ENCODE assay signal across 23 cellular contexts in genomic region chr22:16609548-16610261, GRCh38. TPM values are rescaled to one million over a fixed set of nuclear protein-coding genes. Genes with fewer than 3 reads are reported as not detected.
DNase-seq lines count a peak whose midpoint lies in the region; ATAC-seq, FAIRE-seq and TF ChIP-seq lines count a peak whose summit lies in the region.
"Had no signal": no experiment of that assay in that cellular context is flagged by ENCODE, and none has a peak within 500 bp of the region (broad histone marks: within the 10 kb centered on the region; RNA-seq: fewer than 3 reads in every experiment).

No MANE protein-coding gene starts in this region.

- H3K4me1 Mint-ChIP-seq in MCF 10A (ENCODE audit: insufficient read depth, unreplicated experiment) (no peaks in the 10 kb centered on the region), Calu3 (ENCODE audit: low read depth, unreplicated experiment) (no peaks in the 10 kb centered on the region)
- H3K4me1 Mint-ChIP-seq: T-helper 17 cell had no signal

- H3K9me3 Mint-ChIP-seq in MCF 10A (ENCODE audit: unreplicated experiment) (peaks cover 15% of the 10 kb centered on the region), Calu3 (ENCODE audit: low read depth, unreplicated experiment) (peaks cover 18% of the 10 kb centered on the region)
- H3K9me3 Mint-ChIP-seq: activated T-helper 2 cell treated with anti-CD3 and anti-CD28 coated beads, Interferon-gamma antibody, Interleukin-2, Interleukin-4, amounts not matched to agents 10 μg/mL and 5 μg/mL and 100 μg/mL, durations not matched to agents 14 hours and 24 hours and 36 hours; stimulated activated naive CD8-positive, alpha-beta T cell treated with anti-CD3 and anti-CD28 coated beads, Interleukin-15, Interleukin-2, amounts not matched to agents 100 ng/mL and 50 ng/mL, for 24 hours had no signal

- H3K79me2 ChIP-seq in keratinocyte (ENCODE audit: control insufficient read depth, insufficient read depth, low read length) = peaks cover 43% of the 10 kb centered on the region
- H3K79me2 ChIP-seq: hepatocyte had no signal

- H3K27ac ChIP-seq in keratinocyte (ENCODE audit: control insufficient read depth, insufficient read depth, low read length) (peak overlapping the region; percentile 52), skin epidermis (no peak overlapping the region)
- H3K27ac ChIP-seq: hepatocyte had no signal

- H3K27ac Mint-ChIP-seq in MCF 10A (ENCODE audit: low read depth, unreplicated experiment) (peak overlapping the region; percentile 27), Calu3 (ENCODE audit: unreplicated experiment) (no peak overlapping the region)
- H3K27ac Mint-ChIP-seq: activated T-helper 2 cell treated with anti-CD3 and anti-CD28 coated beads, Interferon-gamma antibody, Interleukin-2, Interleukin-4, amounts not matched to agents 10 μg/mL and 5 μg/mL and 100 μg/mL, durations not matched to agents 14 hours and 24 hours and 36 hours; stimulated activated naive CD8-positive, alpha-beta T cell treated with anti-CD3 and anti-CD28 coated beads, Interleukin-15, Interleukin-2, amounts not matched to agents 100 ng/mL and 50 ng/mL, for 24 hours; T-helper 17 cell had no signal

- H3K4me2 ChIP-seq in keratinocyte (ENCODE audit: control insufficient read depth, extremely low read depth, insufficient read depth, low read depth, low read length) = peak overlapping the region; percentile 73
- H3K4me2 ChIP-seq: hepatocyte had no signal

- H3K9me1 ChIP-seq in keratinocyte (ENCODE audit: control insufficient read depth, extremely low read depth, insufficient read depth, low read length) = no peaks in the 10 kb centered on the region

- no peak for ATAC-seq in GM19397 (IDR thresholded peaks at IDR 0.05; ENCODE audit: unreplicated experiment)
- ATAC-seq: esophagus mucosa, T-helper 17 cell had no signal

- POLR2A ChIA-PET in MCF 10A (lab: Yijun Ruan, JAX) = no interaction called here

- no peak for TF ChIP-seq CTCF in MCF 10A (IDR thresholded peaks at IDR 0.05; ENCODE audit: unreplicated experiment)
- no peak for TF ChIP-seq CTCF in keratinocyte (optimal IDR thresholded peaks at IDR 0.05 in 1 of 3, IDR thresholded peaks at IDR 0.05 in 1 of 3, conservative IDR thresholded peaks at IDR 0.05 in 1 of 3; ENCODE audit: extremely low read depth in 1 of 3, insufficient read depth in 2 of 3, low read length in 3 of 3)
- TF ChIP-seq CTCF in Calu3 (IDR thresholded peaks at IDR 0.05; ENCODE audit: unreplicated experiment) = no peak

- intact Hi-C loops in MCF 10A (cut with micrococcal nuclease) = no loop called here
- intact Hi-C loops in Calu3 (cut with micrococcal nuclease; ENCODE audit: unreplicated experiment) = no loop called here

- H3K36me3 ChIP-seq in ES-I3 (ENCODE audit: insufficient read depth, low read length) (no peaks in the 10 kb centered on the region), keratinocyte (ENCODE audit: control insufficient read depth in 2 of 2, extremely low read depth in 1 of 2, insufficient read depth in 2 of 2, low read length in 2 of 2) (no peaks in the 10 kb centered on the region)

- peak overlapping the region; percentile 15 for H2AFZ ChIP-seq in keratinocyte (ENCODE audit: control insufficient read depth, low read length)
- H2AFZ ChIP-seq: hepatocyte had no signal

- H3K27me3 Mint-ChIP-seq in MCF 10A (ENCODE audit: insufficient read depth, unreplicated experiment) (no peaks in the 10 kb centered on the region), Calu3 (ENCODE audit: unreplicated experiment) (no peaks in the 10 kb centered on the region)

- no peaks in the 10 kb centered on the region for H4K20me1 ChIP-seq in keratinocyte (ENCODE audit: control insufficient read depth, extremely low read depth, insufficient read depth, low read length)

- DNase-seq in MCF 10A (ENCODE audit: unreplicated experiment) (no peak), keratinocyte (ENCODE audit: low read depth, low spot score) (no peak), Calu3 (no peak), NCI-H82 (lab: John Stamatoyannopoulos, UW) (no peak), islet precursor cell (no peak)
- DNase-seq: anterior cingulate cortex; left cardiac atrium; NCI-H1436; NCI-H2227 treated with DMSO at 0.1 percent for 48 hours; SIG-M5; stimulated activated CD4-positive, alpha-beta T cell treated with anti-CD3 and anti-CD28 coated beads, Interleukin-12 subunit alpha, Interleukin-12 subunit beta, amount 100 ng/mL, for 4 hours; T-helper 17 cell had no signal

- no peaks in the 10 kb centered on the region for H3K27me3 ChIP-seq in keratinocyte (ENCODE audit: control insufficient read depth, extremely low read depth, insufficient read depth, low read length)
- H3K27me3 ChIP-seq: hepatocyte had no signal

- BruUV-seq in MCF 10A (replicated peaks; lab: Mats Ljungman, UMichigan) (no TSS peak), Calu3 (replicated peaks; lab: Mats Ljungman, UMichigan) (no TSS peak)

- H3K9ac ChIP-seq in ES-I3 (ENCODE audit: low read depth, low read length) (peak overlapping the region; percentile 42; the same call in 1 of the 2 replicates), keratinocyte (ENCODE audit: control insufficient read depth, extremely low read depth, insufficient read depth, low read length) (peak overlapping the region; percentile 56)

- H3K4me3 Mint-ChIP-seq in MCF 10A (ENCODE audit: unreplicated experiment) = peak overlapping the region; percentile 69
- no peak overlapping the region for H3K4me3 Mint-ChIP-seq in Calu3 (ENCODE audit: low read depth, unreplicated experiment)
- H3K4me3 Mint-ChIP-seq: T-helper 17 cell had no signal

- no peaks in the 10 kb centered on the region for H3K4me1 ChIP-seq in ES-I3 (ENCODE audit: insufficient read depth, low read length)
- peaks cover 3% of the 10 kb centered on the region for H3K4me1 ChIP-seq in keratinocyte (ENCODE audit: control insufficient read depth, extremely low read depth, insufficient read depth, low read length)

- H3K36me3 Mint-ChIP-seq in MCF 10A (ENCODE audit: insufficient read depth, unreplicated experiment) (peaks cover 20% of the 10 kb centered on the region), Calu3 (ENCODE audit: insufficient read depth, unreplicated experiment) (no peaks in the 10 kb centered on the region)

- dilution Hi-C loops in keratinocyte (cut with MboI; ENCODE audit: extremely low pct_ligation_motif_present, low sequenced_read_pairs) = no loop called here

- H3K9me3 ChIP-seq in ES-I3 (ENCODE audit: control insufficient read depth, insufficient read depth, low read length) (no peaks in the 10 kb centered on the region), keratinocyte (ENCODE audit: control insufficient read depth, low read depth, low read length) (no peaks in the 10 kb centered on the region)

- FAIRE-seq in keratinocyte (lab: Jason Lieb, UNC) = no peak

- peak overlapping the region; percentile 34 to 67 (median 42) for H3K4me3 ChIP-seq in keratinocyte (ENCODE audit: control insufficient read depth in 2 of 3, extremely low read depth in 1 of 3, insufficient read depth in 2 of 3, low read depth in 1 of 3, low read length in 3 of 3)
- H3K4me3 ChIP-seq in skin epidermis = peak overlapping the region in 5 of 7 experiments; percentile 2 to 27 (median 13)
- H3K4me3 ChIP-seq: hepatocyte had no signal

- CTCF ChIA-PET in MCF 10A (lab: Yijun Ruan, JAX) (no interaction called here), Calu3 (lab: Charles Lee) (no interaction called here)

RNA-seq across cellular contexts. Expression of gene CCT8L2, which starts 17.1 kb away (rescaled TPM):
- total RNA-seq in MCF 10A (2022) = not detected in 2 replicates
- not detected in 3 replicates for polyA plus RNA-seq in keratinocyte
- not detected for polyA plus RNA-seq in keratinocyte (2011; ENCODE audit: low read depth)
- polyA plus RNA-seq in keratinocyte (2011; cell fraction: cytosol; rRNA removed) = not detected in 2 replicates
- not detected in 2 replicates for polyA plus RNA-seq in keratinocyte (2011; cell fraction: nucleus; rRNA removed)
- polyA plus RNA-seq in keratinocyte (2012; ENCODE audit: low replicate concordance) = not detected in 2 replicates
- not detected in 3 replicates for polyA minus RNA-seq in keratinocyte
- polyA minus RNA-seq in keratinocyte (2011; cell fraction: cytosol; rRNA and poly(A)+ RNA removed) = not detected
- not detected in 2 replicates for polyA minus RNA-seq in keratinocyte (2011; cell fraction: nucleus; rRNA and poly(A)+ RNA removed)
- not detected in 2 replicates for total RNA-seq in Calu3 (2022)
- total RNA-seq: activated CD8-positive, alpha-beta memory T cell treated with anti-CD3 and anti-CD28 coated beads for 36 hours; activated T-helper 2 cell treated with anti-CD3 and anti-CD28 coated beads, Interferon-gamma antibody, Interleukin-2, Interleukin-4, amounts not matched to agents 10 μg/mL and 5 μg/mL and 100 μg/mL, durations not matched to agents 14 hours and 24 hours and 36 hours; esophagus mucosa; H4; hepatocyte; left cardiac atrium; LHCN-M2; omental fat pad had no signal
- polyA plus RNA-seq: hepatocyte had no signal
